In genomic region chr4:66568431-66568830, GRCh38 we compare ENCODE assay signal across 26 cellular contexts.
"Had no signal": no experiment of that assay in that cellular context is flagged by ENCODE, and none has a peak within 500 bp of the region (broad histone marks: within the 10 kb centered on the region; RNA-seq: fewer than 3 reads in every experiment).

No MANE protein-coding gene starts in this region.

- ATAC-seq: esophagus mucosa, gastrocnemius medialis, heart right ventricle, left cardiac atrium, left lung, left ventricle myocardium superior, lower lobe of right lung, mucosa of descending colon had no signal

- FAIRE-seq: endothelial cell of umbilical vein, islet of Langerhans, keratinocyte had no signal

- H3K9me3 ChIP-seq: esophagus squamous epithelium, gastrocnemius medialis, heart right ventricle, left lung, lower lobe of right lung, mucosa of descending colon had no signal

- DNase-seq: dermis blood vessel endothelial cell; dorsolateral prefrontal cortex; effector CD4-positive, alpha-beta T cell; effector memory CD4-positive, alpha-beta T cell; erythroblast; esophagus squamous epithelium; foreskin fibroblast; foreskin melanocyte; gastrocnemius medialis; glutamatergic neuron; head of caudate nucleus; heart right ventricle; hippocampal formation; left cardiac atrium; left lung; left ventricle myocardium superior; lower lobe of right lung; mesenchymal stem cell; mucosa of descending colon; naive B cell had no signal

- H3K4me1 ChIP-seq: esophagus squamous epithelium, gastrocnemius medialis, heart right ventricle, left lung, lower lobe of right lung had no signal

- H3K36me3 ChIP-seq: esophagus squamous epithelium, gastrocnemius medialis, heart right ventricle, left lung, lower lobe of right lung had no signal

- H3K27me3 ChIP-seq: esophagus squamous epithelium, gastrocnemius medialis, heart right ventricle, left lung had no signal

- H3K4me3 ChIP-seq: coronary artery, dorsolateral prefrontal cortex, esophagus squamous epithelium, gastrocnemius medialis, heart right ventricle, left lung, lower lobe of right lung, mucosa of descending colon had no signal

- H3K27ac ChIP-seq: coronary artery, dorsolateral prefrontal cortex, epithelial cell of prostate, esophagus squamous epithelium, gastrocnemius medialis, heart right ventricle, left lung, lower lobe of right lung had no signal
